Comparison of ENCODE assay signal across 27 cellular contexts in the genomic region with DNA sequence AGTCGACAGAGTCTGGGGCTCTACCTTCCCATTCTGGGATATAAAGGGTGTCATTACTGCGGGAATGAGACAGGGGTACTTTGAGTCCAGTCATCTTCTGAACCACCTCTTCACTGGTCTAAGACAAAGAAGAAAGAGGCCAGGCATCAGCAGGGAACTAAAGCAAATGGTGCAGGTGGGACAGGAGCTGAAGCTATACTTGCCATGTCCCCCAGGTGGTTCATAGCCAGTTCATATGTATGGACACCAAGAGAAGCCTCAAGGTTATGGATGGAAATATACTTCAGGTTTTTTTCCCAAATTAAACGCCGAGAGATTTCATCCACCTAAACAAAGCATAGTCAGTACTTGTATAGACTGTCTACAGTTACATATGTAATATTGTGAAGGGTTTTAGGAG. TPM values are rescaled to one million over a fixed set of nuclear protein-coding genes. Genes with fewer than 3 reads are reported as not detected.
DNase-seq lines count a peak whose midpoint lies in the region; ATAC-seq and TF ChIP-seq lines count a peak whose summit lies in the region.
"Had no signal": no experiment of that assay in that cellular context is flagged by ENCODE, and none has a peak within 500 bp of the region (broad histone marks: within the 10 kb centered on the region; RNA-seq: fewer than 3 reads in every experiment).

No MANE protein-coding gene starts in this region.

- peaks cover 53% of the 10 kb centered on the region for H3K4me1 Mint-ChIP-seq in HFFc6 (ENCODE audit: low read depth)
- no peaks in the 10 kb centered on the region for H3K4me1 Mint-ChIP-seq in stimulated activated effector memory CD8-positive, alpha-beta T cell treated with anti-CD3 and anti-CD28 coated beads, Interleukin-12 subunit alpha, Interleukin-12 subunit beta, amount 100 ng/mL, for 72 hours

- H3K4me3 Mint-ChIP-seq in HFFc6 = peak overlapping the region; percentile 80; the same call in 1 of the 2 replicates
- H3K4me3 Mint-ChIP-seq in stimulated activated effector memory CD8-positive, alpha-beta T cell treated with anti-CD3 and anti-CD28 coated beads, Interleukin-12 subunit alpha, Interleukin-12 subunit beta, amount 100 ng/mL, for 72 hours = no peak overlapping the region
- H3K4me3 Mint-ChIP-seq: CD8-positive, alpha-beta T cell had no signal

- H3K4me1 ChIP-seq in aorta (ENCODE audit: control insufficient read depth in 1 of 2, insufficient read depth in 2 of 2, low read length in 2 of 2) (no peaks in the 10 kb centered on the region), sigmoid colon (peaks cover 0 to 17% (median 8%) of the 10 kb centered on the region in 4 donors)

- H3K27me3 ChIP-seq in aorta (ENCODE audit: control insufficient read depth in 1 of 2, insufficient read depth in 2 of 2, low read length in 1 of 2) (no peaks in the 10 kb centered on the region), WERI-Rb-1 (ENCODE audit: insufficient read depth, low read depth, severe bottlenecking) (no peaks in the 10 kb centered on the region), sigmoid colon (no peaks in the 10 kb centered on the region)
- H3K27me3 ChIP-seq: SJSA1 had no signal

- H3K27ac Mint-ChIP-seq in HFFc6 = peak overlapping the region; percentile 2; the same call in 1 of the 2 replicates
- H3K27ac Mint-ChIP-seq in stimulated activated effector memory CD8-positive, alpha-beta T cell treated with anti-CD3 and anti-CD28 coated beads, Interleukin-12 subunit alpha, Interleukin-12 subunit beta, amount 100 ng/mL, for 72 hours = peak overlapping the region; percentile 13
- H3K27ac Mint-ChIP-seq: CD8-positive, alpha-beta T cell had no signal

- no peak for DNase-seq in HFFc6
- no peak for DNase-seq in SK-N-MC (ENCODE audit: low read depth, low spot score)
- DNase-seq in foreskin fibroblast = no peak
- DNase-seq in stimulated activated effector memory CD8-positive, alpha-beta T cell treated with anti-CD3 and anti-CD28 coated beads, Interleukin-12 subunit alpha, Interleukin-12 subunit beta, amount 100 ng/mL, for 72 hours (ENCODE audit: low spot score in 2 of 2) = no peak
- DNase-seq in NCI-H187 (lab: John Stamatoyannopoulos, UW) = no peak
- DNase-seq in aorta = no peak
- no peak for DNase-seq in WERI-Rb-1
- DNase-seq in sigmoid colon = no peak
- DNase-seq: C1 segment of cervical spinal cord; Caco-2; CD8-positive, alpha-beta T cell; GDM1; HCEC 1CT; Kasumi-1; NCI-H1092 treated with DMSO at 0.1 percent for 48 hours; NCI-H1436; NCI-H187 treated with DMSO at 0.1 percent for 48 hours; NCI-H2107; NCI-H446 treated with DMSO at 0.1 percent for 48 hours; NCI-H526; NCI-H82; NK-92 treated with Interleukin-12 subunit alpha and Interleukin-12 subunit beta, amount 100 ng/mL, for 24 hours; PC-3 had no signal

- TF ChIP-seq EP300 in sigmoid colon (IDR thresholded peaks at IDR 0.05) = no peak

- H3K4me3 ChIP-seq in SK-N-MC (peak overlapping the region; percentile 77), foreskin fibroblast (ENCODE audit: low read depth in 1 of 2, low read length in 2 of 2) (peak overlapping the region; percentile 54 to 85), aorta (ENCODE audit: low read length in 2 of 2) (no peak overlapping the region), WERI-Rb-1 (ENCODE audit: low read depth, low read length) (no peak overlapping the region), sigmoid colon (no peak overlapping the region)
- H3K4me3 ChIP-seq: GM12878, SJSA1 had no signal

- H3K36me3 ChIP-seq in SK-N-MC (ENCODE audit: insufficient read depth, low read length) = peaks cover 5% of the 10 kb centered on the region; the same call in 1 of the 2 replicates
- H3K36me3 ChIP-seq in aorta (ENCODE audit: control insufficient read depth in 1 of 2, insufficient read depth in 2 of 2, low read length in 1 of 2) = peaks cover 1 to 4% of the 10 kb centered on the region in 2 donors
- H3K36me3 ChIP-seq in WERI-Rb-1 = peaks cover 3% of the 10 kb centered on the region
- peaks cover 0 to 25% (median 0%) of the 10 kb centered on the region in 4 donors for H3K36me3 ChIP-seq in sigmoid colon

- no peak for TF ChIP-seq POLR2A in sigmoid colon (IDR thresholded peaks at IDR 0.05)

- no peak overlapping the region for H3K9ac ChIP-seq in SK-N-MC (ENCODE audit: insufficient read length)

- peaks cover 2% of the 10 kb centered on the region; the same call in 1 of the 2 replicates for H3K27me3 Mint-ChIP-seq in HFFc6 (ENCODE audit: insufficient read depth)

- WGBS in aorta, 2 donors = 89 to 91% methylated on average over 4 of the region's 4 CpGs
- WGBS in sigmoid colon, 2 donors = 89 to 94% methylated on average over 4 of the region's 4 CpGs

- no peaks in the 10 kb centered on the region for H3K9me3 Mint-ChIP-seq in HFFc6
- H3K9me3 Mint-ChIP-seq in stimulated activated effector memory CD8-positive, alpha-beta T cell treated with anti-CD3 and anti-CD28 coated beads, Interleukin-12 subunit alpha, Interleukin-12 subunit beta, amount 100 ng/mL, for 72 hours = no peaks in the 10 kb centered on the region
- H3K9me3 Mint-ChIP-seq: CD8-positive, alpha-beta T cell had no signal

- peaks cover 21% of the 10 kb centered on the region for H3K36me3 Mint-ChIP-seq in HFFc6 (ENCODE audit: low read depth)
- H3K36me3 Mint-ChIP-seq in stimulated activated effector memory CD8-positive, alpha-beta T cell treated with anti-CD3 and anti-CD28 coated beads, Interleukin-12 subunit alpha, Interleukin-12 subunit beta, amount 100 ng/mL, for 72 hours = peaks cover 4% of the 10 kb centered on the region

- 0 out of 2 replicates have a peak, but pooled peaks have one; percentile 9 for TF ChIP-seq CTCF in HFFc6 (IDR thresholded peaks at IDR 0.05)
- TF ChIP-seq CTCF in foreskin fibroblast (IDR thresholded peaks at IDR 0.05; ENCODE audit: low read depth, low read length) = no peak
- no peak for TF ChIP-seq CTCF in WERI-Rb-1 (IDR thresholded peaks at IDR 0.05; ENCODE audit: low read depth, low read length)
- TF ChIP-seq CTCF in sigmoid colon (IDR thresholded peaks at IDR 0.05) = no peak

- peak overlapping the region; percentile 95 for H3K27ac ChIP-seq in SK-N-MC
- H3K27ac ChIP-seq in aorta (ENCODE audit: low read depth in 1 of 2, low read length in 2 of 2) = no peak overlapping the region
- H3K27ac ChIP-seq in WERI-Rb-1 = no peak overlapping the region
- no peak overlapping the region for H3K27ac ChIP-seq in sigmoid colon
- H3K27ac ChIP-seq: SJSA1 had no signal

- ATAC-seq in stimulated activated effector memory CD8-positive, alpha-beta T cell treated with anti-CD3 and anti-CD28 coated beads, Interleukin-12 subunit alpha, Interleukin-12 subunit beta, amount 100 ng/mL, for 72 hours = no peak
- no peak for ATAC-seq in aorta (ENCODE audit: low FRiP score)
- ATAC-seq: CD8-positive, alpha-beta T cell; GM12878; PC-3; Right ventricle myocardium inferior had no signal

- intact Hi-C loops in aorta (cut with DNase I) (no loop called here), sigmoid colon (cut with DNase I) (loop anchor here (10.0 kb wide), 1 partner anchor 49 kb away; no protein-coding TSS in a partner anchor)

- H3K9me3 ChIP-seq in SK-N-MC (ENCODE audit: low read depth, low read length) (no peaks in the 10 kb centered on the region), aorta (ENCODE audit: control insufficient read depth, low read length) (no peaks in the 10 kb centered on the region), WERI-Rb-1 (ENCODE audit: severe bottlenecking) (no peaks in the 10 kb centered on the region), sigmoid colon (no peaks in the 10 kb centered on the region)
- H3K9me3 ChIP-seq: Caco-2, SJSA1 had no signal

RNA-seq across cellular contexts. Expression of a gene that starts 2.2 kb away (rescaled TPM):
- total RNA-seq in HFFc6 (2021; fragmentation: NEBNext Ultra II Directional; extraction: Animal tissue kit (Norgen Biotek cat#: 25700)) = 100 to 1,000 TPM in 4 of 6 experiments, 10 to 100 TPM in 1, 1 to 10 TPM in 1; 8.5 to 104 (median 101) TPM
- 100 to 1,000 TPM in 1 of 2 donors, 10 to 100 TPM in 1; 50.0 to 107 TPM for total RNA-seq in aorta
- 100 to 1,000 TPM in 1 of 2 donors, 10 to 100 TPM in 1; 75.0 to 115 TPM for polyA plus RNA-seq in aorta
- total RNA-seq in sigmoid colon = 100 to 1,000 TPM in 1 of 4 donors, 10 to 100 TPM in 3; 33.5 to 114 (median 82.7) TPM
- 10 to 100 TPM in 2 of 3 donors, 1 to 10 TPM in 1; 7.6 to 66.3 (median 56.5) TPM for polyA plus RNA-seq in sigmoid colon

RNA-seq across cellular contexts. Expression of a gene that starts 40.3 kb away (rescaled TPM):
- under 1 TPM in 5 of 6 experiments, not detected in 1; 0.14 to 0.77 (median 0.31) TPM for total RNA-seq in HFFc6 (2021; fragmentation: NEBNext Ultra II Directional; extraction: Animal tissue kit (Norgen Biotek cat#: 25700))
- 100 to 1,000 TPM in 1 of 2 donors, 10 to 100 TPM in 1; 68.2 to 128 TPM for total RNA-seq in aorta
- polyA plus RNA-seq in aorta = 10 to 100 TPM; 16.8 to 94.4 TPM
- total RNA-seq in sigmoid colon = 10 to 100 TPM; 16.3 to 63.3 (median 44.6) TPM
- polyA plus RNA-seq in sigmoid colon = 100 to 1,000 TPM in 2 of 3 donors, 10 to 100 TPM in 1; 69.7 to 267 (median 264) TPM
- total RNA-seq: H1, PC-3 had no signal
- polyA plus RNA-seq: H1 had no signal

Comparison
In these comparisons a context has a peak if more than half of its experiments do, and no peak if none do; other contexts are left out.
1. H3K4me3 ChIP-seq: peak in SK-N-MC (single experiment) and foreskin fibroblast (2 of 2); none in aorta (0 of 2), WERI-Rb-1 (single experiment) and sigmoid colon (0 of 4).
2. RNA of a gene that starts 40.3 kb away (total RNA-seq): 68.2 to 128 TPM in aorta and 16.3 to 63.3 TPM in sigmoid colon; 0.14 to 0.77 TPM in HFFc6; every median in the first group is over 4 times any median in the second.